Comparison of ENCODE assay signal across 11 cellular contexts in genomic region chr3:184466413-184466960, GRCh38.
DNase-seq lines count a peak whose midpoint lies in the region; ATAC-seq, FAIRE-seq and TF ChIP-seq lines count a peak whose summit lies in the region.
"Had no signal": no experiment of that assay in that cellular context is flagged by ENCODE, and none has a peak within 500 bp of the region (broad histone marks: within the 10 kb centered on the region; RNA-seq: fewer than 3 reads in every experiment).

No MANE protein-coding gene starts in this region.

- no peak overlapping the region for H3K27ac Mint-ChIP-seq in memory B cell
- H3K27ac Mint-ChIP-seq in activated T-cell treated with anti-CD3 and anti-CD28 coated beads, Interleukin-2, amount 50 U/mL, for 72 hours: no peak overlapping the region

- H3K27me3 Mint-ChIP-seq in memory B cell: peaks cover 26% of the 10 kb centered on the region
- peaks cover 14% of the 10 kb centered on the region for H3K27me3 Mint-ChIP-seq in activated T-cell treated with anti-CD3 and anti-CD28 coated beads, Interleukin-2, amount 50 U/mL, for 72 hours (ENCODE audit: low read depth)

- H3K9me3 ChIP-seq in MG63: no peaks in the 10 kb centered on the region
- no peaks in the 10 kb centered on the region for H3K9me3 ChIP-seq in colonic mucosa

- no peak overlapping the region for H3K4me3 Mint-ChIP-seq in memory B cell
- H3K4me3 Mint-ChIP-seq in activated T-cell treated with anti-CD3 and anti-CD28 coated beads, Interleukin-2, amount 50 U/mL, for 72 hours: no peak overlapping the region

- H3K36me3 Mint-ChIP-seq in memory B cell: no peaks in the 10 kb centered on the region
- no peaks in the 10 kb centered on the region for H3K36me3 Mint-ChIP-seq in activated T-cell treated with anti-CD3 and anti-CD28 coated beads, Interleukin-2, amount 50 U/mL, for 72 hours (ENCODE audit: insufficient read depth in 2 of 2)

- TF ChIP-seq CTCF in colonic mucosa (IDR thresholded peaks at IDR 0.05): no peak

- DNase-seq in AG20443 (ENCODE audit: low spot score) (peak; percentile 74), MG63 (peak; percentile 41), colonic mucosa (peak; percentile 45), memory B cell (ENCODE audit: low spot score in 2 of 2) (no peak), GOT3 (lab: John Stamatoyannopoulos, UW) (no peak), H7 (no peak), GM12892 (ENCODE audit: insufficient read length) (no peak)
- DNase-seq in activated T-cell treated with anti-CD3 and anti-CD28 coated beads, Interleukin-2, amount 50 U/mL, for 72 hours: no peak
- DNase-seq: C1 segment of cervical spinal cord, NCI-H2107 had no signal

- no peak overlapping the region for H3K9ac ChIP-seq in colonic mucosa (ENCODE audit: low read depth in 2 of 2, low read length in 2 of 2)
- H3K9ac ChIP-seq: parathyroid adenoma had no signal

- peak; percentile 29 for ATAC-seq in memory B cell (ENCODE audit: low read depth)
- no peak for ATAC-seq in activated T-cell treated with anti-CD3 and anti-CD28 coated beads, Interleukin-2, amount 50 U/mL, for 72 hours (replicated peaks in 1 of 2)

- H3K27me3 ChIP-seq in MG63 (peaks cover 12% of the 10 kb centered on the region), colonic mucosa (no peaks in the 10 kb centered on the region), H7 (ENCODE audit: control insufficient read depth, insufficient read depth, low read length) (no peaks in the 10 kb centered on the region)

- H3K4me1 ChIP-seq in colonic mucosa: no peaks in the 10 kb centered on the region
- H3K4me1 ChIP-seq: parathyroid adenoma had no signal

- no peak for TF ChIP-seq POLR2A in GM12892 (IDR thresholded peaks at IDR 0.05; ENCODE audit: low read depth, low read length)

- no peak overlapping the region for H3K27ac ChIP-seq in colonic mucosa
- H3K27ac ChIP-seq: parathyroid adenoma had no signal

- FAIRE-seq in GM12892 (lab: Jason Lieb, UNC): no peak

- peaks cover 10% of the 10 kb centered on the region for H3K4me1 Mint-ChIP-seq in memory B cell
- H3K4me1 Mint-ChIP-seq in activated T-cell treated with anti-CD3 and anti-CD28 coated beads, Interleukin-2, amount 50 U/mL, for 72 hours (ENCODE audit: low read depth): peaks cover 12% of the 10 kb centered on the region

- H3K4me3 ChIP-seq in MG63 (no peak overlapping the region), colonic mucosa (no peak overlapping the region), H7 (ENCODE audit: insufficient read depth, low read depth, low read length) (no peak overlapping the region)

- H3K36me3 ChIP-seq in MG63 (no peaks in the 10 kb centered on the region), colonic mucosa (no peaks in the 10 kb centered on the region), H7 (replicated peaks; ENCODE audit: control insufficient read depth, insufficient read depth, low read length) (no peaks in the 10 kb centered on the region)

- H3K9me3 Mint-ChIP-seq in memory B cell: no peaks in the 10 kb centered on the region
- H3K9me3 Mint-ChIP-seq in activated T-cell treated with anti-CD3 and anti-CD28 coated beads, Interleukin-2, amount 50 U/mL, for 72 hours: no peaks in the 10 kb centered on the region

- intact Hi-C loops in colonic mucosa (cut with DNase I): loop anchor here (5.0 to 10.0 kb wide), 2 partner anchors 49 to 92 kb away; partner anchors contain the start of gene THPO

Comparison
In these comparisons a context has a peak if more than half of its experiments do, and no peak if none do; other contexts are left out.
1. DNase-seq: peak in AG20443 (single experiment), MG63 (single experiment) and colonic mucosa (single experiment); none in memory B cell (0 of 2), GOT3 (single experiment), H7 (single experiment), GM12892 (single experiment) and activated T-cell treated with anti-CD3 and anti-CD28 coated beads, Interleukin-2, amount 50 U/mL, for 72 hours (0 of 2).